11 cellular contexts compared by ENCODE assay signal in genomic region chr6:15305496-15305895, GRCh38. TPM values are rescaled to one million over a fixed set of nuclear protein-coding genes. Genes with fewer than 3 reads are reported as not detected.
DNase-seq lines count a peak whose midpoint lies in the region; ATAC-seq lines count a peak whose summit lies in the region.
"Had no signal": no experiment of that assay in that cellular context is flagged by ENCODE, and none has a peak within 500 bp of the region (broad histone marks: within the 10 kb centered on the region; RNA-seq: fewer than 3 reads in every experiment).

No MANE protein-coding gene starts in this region.

- H3K4me3 Mint-ChIP-seq in IgD-negative memory B cell = peak overlapping the region in 2 of 4 donors; percentile 6 to 61

- H3K18ac ChIP-seq in mesendoderm (ENCODE audit: low read length) (peak overlapping the region; percentile 20), mesenchymal stem cell (ENCODE audit: low read depth in 1 of 2, low read length in 2 of 2) (no peak overlapping the region)

- H4K5ac ChIP-seq in mesendoderm (ENCODE audit: low read length) = no peak overlapping the region

- peaks cover 55 to 64% (median 64%) of the 10 kb centered on the region in 3 donors for H3K4me1 Mint-ChIP-seq in IgD-negative memory B cell

- H3K4ac ChIP-seq in mesendoderm (ENCODE audit: low read depth, low read length) = no peak overlapping the region
- no peak overlapping the region for H3K4ac ChIP-seq in mesenchymal stem cell (ENCODE audit: low read depth in 1 of 2, low read length in 2 of 2)

- H3K56ac ChIP-seq in mesendoderm (ENCODE audit: low read length) = no peak overlapping the region

- no peak overlapping the region for H4K91ac ChIP-seq in mesenchymal stem cell (ENCODE audit: low read length)

- DNase-seq in mesendoderm (no peak), mesenchymal stem cell (no peak), inferior parietal cortex (ENCODE audit: extremely low spot score) (no peak)
- DNase-seq in stimulated activated CD8-positive, alpha-beta memory T cell treated with anti-CD3 and anti-CD28 coated beads, Interleukin-4, amount 100 ng/mL, for 48 hours = no peak
- DNase-seq: activated gamma-delta T cell, NCI-H2227 treated with DMSO at 0.1 percent for 48 hours, SW 1271 had no signal

- no peak overlapping the region for H2BK120ac ChIP-seq in mesendoderm (ENCODE audit: low read depth, low read length)
- no peak overlapping the region for H2BK120ac ChIP-seq in mesenchymal stem cell (ENCODE audit: low read depth, low read length)

- H2AFZ ChIP-seq in mesenchymal stem cell (ENCODE audit: low read depth, low read length) = no peak overlapping the region

- H3K27me3 Mint-ChIP-seq in IgD-negative memory B cell = no peaks in the 10 kb centered on the region

- peaks cover 5% of the 10 kb centered on the region for H3K36me3 Mint-ChIP-seq in IgD-negative memory B cell

- H3K27ac ChIP-seq in mesendoderm (ENCODE audit: low read depth, low read length) = no peak overlapping the region
- H3K27ac ChIP-seq in mesenchymal stem cell (ENCODE audit: low read length, poor library complexity, severe bottlenecking) = no peak overlapping the region

- H2AK5ac ChIP-seq in mesendoderm (ENCODE audit: low read length) (no peak overlapping the region), mesenchymal stem cell (ENCODE audit: low read length, severe bottlenecking) (no peak overlapping the region)

- H3K4me3 ChIP-seq in mesendoderm (ENCODE audit: low read length) (no peak overlapping the region), mesenchymal stem cell (ENCODE audit: insufficient read depth in 1 of 2, low read depth in 1 of 2, low read length in 2 of 2) (no peak overlapping the region)

- no peak overlapping the region for H3K9ac ChIP-seq in mesendoderm (ENCODE audit: low read length)
- no peak overlapping the region for H3K9ac ChIP-seq in mesenchymal stem cell (ENCODE audit: low read length)

- H3K4me1 ChIP-seq in mesendoderm (ENCODE audit: control insufficient read depth, low read depth, low read length) (peaks cover 21% of the 10 kb centered on the region), mesenchymal stem cell (ENCODE audit: control insufficient read depth, insufficient read depth, low read depth, low read length) (peaks cover 5% of the 10 kb centered on the region)

- no peaks in the 10 kb centered on the region for H3K9me3 ChIP-seq in mesenchymal stem cell (ENCODE audit: control insufficient read depth, low read length)

- ATAC-seq in GM18517 (IDR thresholded peaks at IDR 0.05; ENCODE audit: unreplicated experiment) = peak; percentile 46
- peak; percentile 49 for ATAC-seq in GM21619 (IDR thresholded peaks at IDR 0.05; ENCODE audit: unreplicated experiment)
- no peak for ATAC-seq in HG03565 (IDR thresholded peaks at IDR 0.05; ENCODE audit: unreplicated experiment)

- H3K36me3 ChIP-seq in mesendoderm (ENCODE audit: control insufficient read depth, insufficient read depth, low read length) (no peaks in the 10 kb centered on the region), mesenchymal stem cell (ENCODE audit: control insufficient read depth in 1 of 2, insufficient read depth in 2 of 2, low read depth in 1 of 2, low read length in 2 of 2) (no peaks in the 10 kb centered on the region)

- H3K9me3 Mint-ChIP-seq in IgD-negative memory B cell = no peaks in the 10 kb centered on the region

- H2BK15ac ChIP-seq in mesendoderm (replicated peaks; ENCODE audit: low read depth) (no peak overlapping the region), mesenchymal stem cell (ENCODE audit: low read depth, poor library complexity, severe bottlenecking) (no peak overlapping the region)

- H3K79me2 ChIP-seq in mesendoderm (ENCODE audit: control insufficient read depth, insufficient read depth, low read length) = peaks cover 89% of the 10 kb centered on the region

- peaks cover 6% of the 10 kb centered on the region for H3K79me1 ChIP-seq in mesendoderm (ENCODE audit: low read length)
- peaks cover 25% of the 10 kb centered on the region for H3K79me1 ChIP-seq in mesenchymal stem cell (replicated peaks; ENCODE audit: low read length, poor library complexity, severe bottlenecking)

- H3K14ac ChIP-seq in mesenchymal stem cell (ENCODE audit: low read length in 2 of 2) = no peak overlapping the region

- H3K27me3 ChIP-seq in mesendoderm (ENCODE audit: insufficient read depth, low read length, poor library complexity) (no peaks in the 10 kb centered on the region), mesenchymal stem cell (ENCODE audit: control insufficient read depth in 1 of 2, insufficient read depth in 1 of 2, low read length in 2 of 2) (no peaks in the 10 kb centered on the region)

- H3K23ac ChIP-seq in mesendoderm (ENCODE audit: low read length) = no peak overlapping the region
- H3K23ac ChIP-seq in mesenchymal stem cell (ENCODE audit: low read length in 2 of 2) = no peak overlapping the region

- H3K4me2 ChIP-seq in mesendoderm (ENCODE audit: low read length) (no peak overlapping the region), mesenchymal stem cell (ENCODE audit: low read length, poor library complexity, severe bottlenecking) (no peak overlapping the region)

- H2BK5ac ChIP-seq in mesendoderm (ENCODE audit: low read length) (no peak overlapping the region), mesenchymal stem cell (ENCODE audit: low read depth, low read length, poor library complexity, severe bottlenecking) (no peak overlapping the region)

- no peak overlapping the region for H2BK12ac ChIP-seq in mesenchymal stem cell (ENCODE audit: low read length in 2 of 2)

- H4K8ac ChIP-seq in mesendoderm (ENCODE audit: low read depth, low read length) (no peak overlapping the region), mesenchymal stem cell (ENCODE audit: low read length) (no peak overlapping the region)

- peak overlapping the region; percentile 3 to 77 (median 40) for H3K27ac Mint-ChIP-seq in IgD-negative memory B cell

RNA-seq across cellular contexts. Expression of gene JARID2, which starts 59.6 kb away (rescaled TPM):
- polyA plus RNA-seq in IgD-negative memory B cell = 10.8 TPM
- 58.9 TPM for polyA plus RNA-seq in mesendoderm (2013, experiment 1 of 2)
- 60.3 TPM for polyA plus RNA-seq in mesendoderm (2013, experiment 2 of 2)
- 10.5 TPM for polyA plus RNA-seq in mesenchymal stem cell (2013, experiment 1 of 2)
- polyA plus RNA-seq in mesenchymal stem cell (2013, experiment 2 of 2) = 9.8 TPM
